Comparison of ENCODE assay signal across 16 cellular contexts in genomic region chr20:10332656-10333421, GRCh38.
DNase-seq lines count a peak whose midpoint lies in the region; ATAC-seq and TF ChIP-seq lines count a peak whose summit lies in the region.
"Had no signal": no experiment of that assay in that cellular context is flagged by ENCODE, and none has a peak within 500 bp of the region (broad histone marks: within the 10 kb centered on the region; RNA-seq: fewer than 3 reads in every experiment).

No MANE protein-coding gene starts in this region.

- intact Hi-C loops in sciatic nerve (cut with DNase I), result no loop called here

- H3K27me3 ChIP-seq in foreskin keratinocyte, result peaks cover 14% of the 10 kb centered on the region
- H3K27me3 ChIP-seq: suprapubic skin had no signal

- H3K4me1 ChIP-seq in foreskin keratinocyte, result no peaks in the 10 kb centered on the region
- H3K4me1 ChIP-seq: suprapubic skin had no signal

- peak; percentile 13 for DNase-seq in NCI-H1436 treated with DMSO at 0.1 percent for 48 hours (lab: John Stamatoyannopoulos, UW)
- peak; percentile 55 to 90 for DNase-seq in NCI-H446 (lab: John Stamatoyannopoulos, UW)
- no peak for DNase-seq in sciatic nerve (ENCODE audit: low spot score)
- DNase-seq in foreskin keratinocyte, result no peak
- DNase-seq: activated CD4-positive, alpha-beta T cell treated with anti-CD3 and anti-CD28 coated beads for 36 hours; activated T-cell treated with anti-CD3 and anti-CD28 coated beads, Interleukin-2, amount 50 U/mL, for 4 hours; effector CD4-positive, alpha-beta T cell; GDM1; left cardiac atrium; MV-4-11; T-helper 1 cell had no signal

- ATAC-seq in sciatic nerve, result peak; percentile 82
- ATAC-seq in foreskin keratinocyte, result no peak
- ATAC-seq in stimulated activated memory B cell treated with anti-CD40 and anti-IgM and Interleukin-4, amounts not matched to agents 10 μg/mL and 1 μg/mL and 100 μg/mL, for 72 hours, result no peak
- no peak for ATAC-seq in GM21360 (IDR thresholded peaks at IDR 0.05; ENCODE audit: unreplicated experiment)
- ATAC-seq: activated CD4-positive, alpha-beta T cell treated with anti-CD3 and anti-CD28 coated beads for 36 hours; activated T-cell treated with anti-CD3 and anti-CD28 coated beads, Interleukin-2, amount 50 U/mL, for 4 hours; left cardiac atrium had no signal

- H3K4me3 Mint-ChIP-seq in stimulated activated memory B cell treated with anti-CD40 and anti-IgM and Interleukin-4, amounts not matched to agents 10 μg/mL and 1 μg/mL and 100 μg/mL, for 72 hours, result no peak overlapping the region
- H3K4me3 Mint-ChIP-seq: activated CD4-positive, alpha-beta T cell treated with anti-CD3 and anti-CD28 coated beads for 36 hours; activated T-cell treated with anti-CD3 and anti-CD28 coated beads, Interleukin-2, amount 50 U/mL, for 4 hours; CD14-positive monocyte had no signal

- no peaks in the 10 kb centered on the region for H3K9me3 Mint-ChIP-seq in stimulated activated memory B cell treated with anti-CD40 and anti-IgM and Interleukin-4, amounts not matched to agents 10 μg/mL and 1 μg/mL and 100 μg/mL, for 72 hours
- H3K9me3 Mint-ChIP-seq: activated T-cell treated with anti-CD3 and anti-CD28 coated beads, Interleukin-2, amount 50 U/mL, for 4 hours had no signal

- H3K27ac ChIP-seq in cingulate gyrus (ENCODE audit: low read depth, low read length), result peak overlapping the region; percentile 60
- no peak overlapping the region for H3K27ac ChIP-seq in foreskin keratinocyte
- H3K27ac ChIP-seq: suprapubic skin had no signal

- H3K4me1 Mint-ChIP-seq in stimulated activated memory B cell treated with anti-CD40 and anti-IgM and Interleukin-4, amounts not matched to agents 10 μg/mL and 1 μg/mL and 100 μg/mL, for 72 hours, result no peaks in the 10 kb centered on the region

- no peaks in the 10 kb centered on the region for H3K36me3 Mint-ChIP-seq in stimulated activated memory B cell treated with anti-CD40 and anti-IgM and Interleukin-4, amounts not matched to agents 10 μg/mL and 1 μg/mL and 100 μg/mL, for 72 hours
- H3K36me3 Mint-ChIP-seq: CD14-positive monocyte had no signal

- no peaks in the 10 kb centered on the region for H3K27me3 Mint-ChIP-seq in stimulated activated memory B cell treated with anti-CD40 and anti-IgM and Interleukin-4, amounts not matched to agents 10 μg/mL and 1 μg/mL and 100 μg/mL, for 72 hours

- no peak for TF ChIP-seq CTCF in foreskin keratinocyte (conservative IDR thresholded peaks at IDR 0.05)

- H3K27ac Mint-ChIP-seq in stimulated activated memory B cell treated with anti-CD40 and anti-IgM and Interleukin-4, amounts not matched to agents 10 μg/mL and 1 μg/mL and 100 μg/mL, for 72 hours, result no peak overlapping the region
- H3K27ac Mint-ChIP-seq: activated CD4-positive, alpha-beta T cell treated with anti-CD3 and anti-CD28 coated beads for 36 hours had no signal

Comparison
In these comparisons a context has a peak if more than half of its experiments do, and no peak if none do; other contexts are left out.
1. DNase-seq: peak in NCI-H1436 treated with DMSO at 0.1 percent for 48 hours (single experiment) and NCI-H446 (2 of 2); none in sciatic nerve (single experiment) and foreskin keratinocyte (0 of 2).